In genomic region chr7:98395481-98395880, GRCh38 we compare ENCODE assay signal across 1 cellular context.
TF ChIP-seq lines count a peak whose summit lies in the region.

No MANE protein-coding gene starts in this region.

TF ChIP-seq in IMR-90, 13 proteins besides CTCF, POLR2A, EP300 and RAD21:
- no peak for TF ChIP-seq FOS (IDR thresholded peaks at IDR 0.05; ENCODE audit: low read depth, low read length)
- no peak for TF ChIP-seq CEBPB (IDR thresholded peaks at IDR 0.05; ENCODE audit: low read depth, low read length)
- TF ChIP-seq MAFK (IDR thresholded peaks at IDR 0.05; ENCODE audit: low read depth, low read length), result peak; percentile 82
